ENCODE assay signal across 21 cellular contexts in genomic region chr14:97453991-97454390, GRCh38.
DNase-seq lines count a peak whose midpoint lies in the region; ATAC-seq and TF ChIP-seq lines count a peak whose summit lies in the region.
"Had no signal": no experiment of that assay in that cellular context is flagged by ENCODE, and none has a peak within 500 bp of the region (broad histone marks: within the 10 kb centered on the region; RNA-seq: fewer than 3 reads in every experiment).

No MANE protein-coding gene starts in this region.

- no peaks in the 10 kb centered on the region for H4K20me1 ChIP-seq in osteoblast (ENCODE audit: insufficient read depth, low read length)
- H4K20me1 ChIP-seq: BLaER1 had no signal

- no peak for TF ChIP-seq CTCF in osteoblast (IDR thresholded peaks at IDR 0.05; ENCODE audit: extremely low read depth, low read depth, low read length)

- H3K27ac ChIP-seq in osteoblast (ENCODE audit: low read depth, low read length), result no peak overlapping the region
- H3K27ac ChIP-seq: 22Rv1, BLaER1, C4-2B had no signal

- H3K4me3 ChIP-seq in osteoblast (ENCODE audit: insufficient read depth, low read length), result no peak overlapping the region
- H3K4me3 ChIP-seq: BLaER1 had no signal

- H3K36me3 ChIP-seq in osteoblast (ENCODE audit: insufficient read depth, low read length), result no peaks in the 10 kb centered on the region
- H3K36me3 ChIP-seq: BLaER1 had no signal

- H3K4me1 Mint-ChIP-seq in T-helper 2 cell treated with Interferon-gamma antibody and Interleukin-4, amounts not matched to agents 5 μg/mL and 100 μg/mL, for 36 hours (ENCODE audit: low read depth), result peaks cover 62% of the 10 kb centered on the region
- H3K4me1 Mint-ChIP-seq in naive thymus-derived CD8-positive, alpha-beta T cell, result peaks cover 18 to 35% (median 23%) of the 10 kb centered on the region in 4 donors

- H3K4me2 ChIP-seq in osteoblast (ENCODE audit: insufficient read depth, low read length), result no peak overlapping the region
- H3K4me2 ChIP-seq: BLaER1 had no signal

- no peaks in the 10 kb centered on the region for H3K79me2 ChIP-seq in osteoblast (ENCODE audit: insufficient read depth, low read length)

- H3K4me1 ChIP-seq in osteoblast (ENCODE audit: insufficient read depth, low read length), result no peaks in the 10 kb centered on the region
- H3K4me1 ChIP-seq: Caco-2 had no signal

- ATAC-seq in HG03025 (IDR thresholded peaks at IDR 0.05; ENCODE audit: low FRiP score, unreplicated experiment), result no peak
- ATAC-seq in naive thymus-derived CD8-positive, alpha-beta T cell, result no peak
- ATAC-seq: CD8-positive, alpha-beta T cell; HCT116 had no signal

- H3K4me3 Mint-ChIP-seq in T-helper 2 cell treated with Interferon-gamma antibody and Interleukin-4, amounts not matched to agents 5 μg/mL and 100 μg/mL, for 36 hours, result no peak overlapping the region
- no peak overlapping the region for H3K4me3 Mint-ChIP-seq in naive thymus-derived CD8-positive, alpha-beta T cell
- H3K4me3 Mint-ChIP-seq: B cell; CD4-positive, CD25-positive, alpha-beta regulatory T cell; CD8-positive, alpha-beta T cell; H9 had no signal

- POLR2A ChIA-PET in naive thymus-derived CD8-positive, alpha-beta T cell (lab: Charles Lee), result no interaction called here

- no peaks in the 10 kb centered on the region for H3K27me3 ChIP-seq in osteoblast (ENCODE audit: insufficient read depth, low read length)
- H3K27me3 ChIP-seq: BLaER1 had no signal

- no peaks in the 10 kb centered on the region for H3K27me3 Mint-ChIP-seq in T-helper 2 cell treated with Interferon-gamma antibody and Interleukin-4, amounts not matched to agents 5 μg/mL and 100 μg/mL, for 36 hours (ENCODE audit: low read depth)
- no peaks in the 10 kb centered on the region for H3K27me3 Mint-ChIP-seq in naive thymus-derived CD8-positive, alpha-beta T cell
- H3K27me3 Mint-ChIP-seq: B cell; CD4-positive, CD25-positive, alpha-beta regulatory T cell had no signal

- H3K27ac Mint-ChIP-seq in T-helper 2 cell treated with Interferon-gamma antibody and Interleukin-4, amounts not matched to agents 5 μg/mL and 100 μg/mL, for 36 hours, result peak overlapping the region; percentile 24
- peak overlapping the region in 1 of 10 donors; percentile 26 for H3K27ac Mint-ChIP-seq in naive thymus-derived CD8-positive, alpha-beta T cell
- H3K27ac Mint-ChIP-seq: B cell; CD4-positive, CD25-positive, alpha-beta regulatory T cell; CD8-positive, alpha-beta T cell; H9 had no signal

- no peak overlapping the region for H2AFZ ChIP-seq in osteoblast (ENCODE audit: low read length)

- DNase-seq in T-helper 2 cell treated with Interferon-gamma antibody and Interleukin-4, amounts not matched to agents 5 μg/mL and 100 μg/mL, for 36 hours (ENCODE audit: low spot score), result no peak
- no peak for DNase-seq in T-helper 2 cell
- peak; percentile 66 for DNase-seq in Daoy (ENCODE audit: low read depth)
- peak; percentile 29 for DNase-seq in M059J (ENCODE audit: low read depth)
- peak; percentile 62 for DNase-seq in osteoblast (ENCODE audit: insufficient read length, low spot score, missing footprints)
- no peak for DNase-seq in DMS53 treated with DMSO at 0.1 percent for 48 hours (lab: John Stamatoyannopoulos, UW; ENCODE audit: unreplicated experiment)
- no peak for DNase-seq in naive thymus-derived CD8-positive, alpha-beta T cell
- DNase-seq: Caco-2; CD4-positive, CD25-positive, alpha-beta regulatory T cell; CD8-positive, alpha-beta T cell; DMS153; DMS79; GF-D8; GOT3; H9 had no signal

- peaks cover 7% of the 10 kb centered on the region for H3K9me3 ChIP-seq in osteoblast (ENCODE audit: low read depth, low read length)
- H3K9me3 ChIP-seq: BLaER1, Caco-2 had no signal

- peaks cover 41% of the 10 kb centered on the region for H3K36me3 Mint-ChIP-seq in T-helper 2 cell treated with Interferon-gamma antibody and Interleukin-4, amounts not matched to agents 5 μg/mL and 100 μg/mL, for 36 hours (ENCODE audit: low read depth)
- no peaks in the 10 kb centered on the region for H3K36me3 Mint-ChIP-seq in naive thymus-derived CD8-positive, alpha-beta T cell
- H3K36me3 Mint-ChIP-seq: CD8-positive, alpha-beta T cell had no signal

- H3K9me3 Mint-ChIP-seq in T-helper 2 cell treated with Interferon-gamma antibody and Interleukin-4, amounts not matched to agents 5 μg/mL and 100 μg/mL, for 36 hours, result peaks cover 10% of the 10 kb centered on the region
- H3K9me3 Mint-ChIP-seq in naive thymus-derived CD8-positive, alpha-beta T cell, result no peaks in the 10 kb centered on the region
- H3K9me3 Mint-ChIP-seq: CD4-positive, CD25-positive, alpha-beta regulatory T cell; CD8-positive, alpha-beta T cell; H9 had no signal

Comparison
In these comparisons a context has a peak if more than half of its experiments do, and no peak if none do; other contexts are left out.
1. DNase-seq: peak in Daoy (single experiment), M059J (single experiment) and osteoblast (single experiment); none in T-helper 2 cell treated with Interferon-gamma antibody and Interleukin-4, amounts not matched to agents 5 μg/mL and 100 μg/mL, for 36 hours (single experiment), T-helper 2 cell (0 of 5), DMS53 treated with DMSO at 0.1 percent for 48 hours (single experiment) and naive thymus-derived CD8-positive, alpha-beta T cell (0 of 10).